8 cellular contexts compared by ENCODE assay signal in genomic region chr1:224114787-224115175, GRCh38. TPM values are rescaled to one million over a fixed set of nuclear protein-coding genes. Genes with fewer than 3 reads are reported as not detected.
DNase-seq lines count a peak whose midpoint lies in the region; ATAC-seq, FAIRE-seq and TF ChIP-seq lines count a peak whose summit lies in the region.

No MANE protein-coding gene starts in this region.

- dilution Hi-C loops in keratinocyte (cut with MboI; ENCODE audit: extremely low pct_ligation_motif_present, low sequenced_read_pairs) = no loop called here

- peak overlapping the region; percentile 89 for H3K9ac ChIP-seq in keratinocyte (ENCODE audit: control insufficient read depth, extremely low read depth, insufficient read depth, low read length)

- H3K4me2 ChIP-seq in keratinocyte (ENCODE audit: control insufficient read depth, extremely low read depth, insufficient read depth, low read depth, low read length) = peak overlapping the region; percentile 92

- no peak for TF ChIP-seq POLR2A in stomach (IDR thresholded peaks at IDR 0.05)

- H4K20me1 ChIP-seq in keratinocyte (ENCODE audit: control insufficient read depth, extremely low read depth, insufficient read depth, low read length) = no peaks in the 10 kb centered on the region

- no peaks in the 10 kb centered on the region for H3K9me1 ChIP-seq in keratinocyte (ENCODE audit: control insufficient read depth, extremely low read depth, insufficient read depth, low read length)

- WGBS in stomach, 5 donors = 1% methylated on average over 11 of the region's 11 CpGs

- H3K36me3 ChIP-seq in keratinocyte (ENCODE audit: control insufficient read depth in 2 of 2, extremely low read depth in 1 of 2, insufficient read depth in 2 of 2, low read length in 2 of 2) = no peaks in the 10 kb centered on the region
- H3K36me3 ChIP-seq in stomach = peaks cover 0 to 12% (median 3%) of the 10 kb centered on the region in 4 donors

- POLR2A ChIA-PET in AG04449 (lab: Yijun Ruan, JAX) = interaction anchor here (0.6 kb wide), 1 partner anchor 230 kb away, joined by 4 read pairs; no protein-coding TSS in a partner anchor

- H3K9me3 ChIP-seq in keratinocyte (ENCODE audit: control insufficient read depth, low read depth, low read length) = no peaks in the 10 kb centered on the region
- no peaks in the 10 kb centered on the region for H3K9me3 ChIP-seq in stomach

- TF ChIP-seq EP300 in stomach (IDR thresholded peaks at IDR 0.05) = no peak

- no peak for DNase-seq in AG04449 (ENCODE audit: low read depth, low spot score)
- DNase-seq in HFF-Myc (ENCODE audit: extremely low read depth, low read depth) = no peak
- peak; percentile 12 for DNase-seq in amniotic epithelial cell (ENCODE audit: low read depth)
- no peak for DNase-seq in keratinocyte (ENCODE audit: low read depth, low spot score)
- DNase-seq in stomach = no peak
- DNase-seq in Kasumi-1 (lab: John Stamatoyannopoulos, UW) = no peak
- no peak for DNase-seq in HTR-8/SVneo (ENCODE audit: insufficient read length, low spot score)

- FAIRE-seq in keratinocyte (lab: Jason Lieb, UNC) (no peak), HTR-8/SVneo (lab: Jason Lieb, UNC) (no peak)

- intact Hi-C loops in stomach (cut with DNase I; ENCODE audit: low total_unique reads) = loop anchor here (5.0 to 10.0 kb wide), 2 partner anchors 218 to 340 kb away; partner anchors contain the start of gene NVL

- ATAC-seq in HG02885 (IDR thresholded peaks at IDR 0.05; ENCODE audit: poor library complexity, unreplicated experiment) = no peak

- CTCF ChIA-PET in AG04449 (lab: Yijun Ruan, JAX) = interaction anchor here (0.6 to 5.4 kb wide), 9 partner anchors 9 to 343 kb away, joined by 3 to 84 read pairs (median 14); partner anchors contain the start of gene NVL

- H3K27me3 ChIP-seq in keratinocyte (ENCODE audit: control insufficient read depth, extremely low read depth, insufficient read depth, low read length) = no peaks in the 10 kb centered on the region
- H3K27me3 ChIP-seq in stomach = peaks cover 0 to 5% (median 0%) of the 10 kb centered on the region in 3 donors

- H3K79me2 ChIP-seq in keratinocyte (ENCODE audit: control insufficient read depth, insufficient read depth, low read length) = peaks cover 52% of the 10 kb centered on the region

- H3K27ac ChIP-seq in keratinocyte (ENCODE audit: control insufficient read depth, insufficient read depth, low read length) = peak overlapping the region; percentile 83
- peak overlapping the region; percentile 81 to 96 (median 91) for H3K27ac ChIP-seq in stomach

- TF ChIP-seq CTCF in AG04449 (IDR thresholded peaks at IDR 0.05; ENCODE audit: insufficient read depth, low read length, missing control alignments) (no peak), HFF-Myc (IDR thresholded peaks at IDR 0.05; ENCODE audit: low read depth, low read length, missing control alignments) (no peak), keratinocyte (optimal IDR thresholded peaks at IDR 0.05 in 1 of 3, IDR thresholded peaks at IDR 0.05 in 1 of 3, conservative IDR thresholded peaks at IDR 0.05 in 1 of 3; ENCODE audit: extremely low read depth in 1 of 3, insufficient read depth in 2 of 3, low read length in 3 of 3) (no peak), stomach (IDR thresholded peaks at IDR 0.05) (no peak)

- H3K4me1 ChIP-seq in keratinocyte (ENCODE audit: control insufficient read depth, extremely low read depth, insufficient read depth, low read length) (peaks cover 5% of the 10 kb centered on the region), stomach (peaks cover 15 to 42% (median 31%) of the 10 kb centered on the region in 4 donors)

- peak overlapping the region; percentile 87 for H2AFZ ChIP-seq in keratinocyte (ENCODE audit: control insufficient read depth, low read length)

- H3K4me3 ChIP-seq in AG04449 (ENCODE audit: low read depth, low read length) (peak overlapping the region; percentile 84), HFF-Myc (replicated peaks; ENCODE audit: low read depth, low read length) (peak overlapping the region; percentile 97), keratinocyte (ENCODE audit: control insufficient read depth in 2 of 3, extremely low read depth in 1 of 3, insufficient read depth in 2 of 3, low read depth in 1 of 3, low read length in 3 of 3) (peak overlapping the region; percentile 83 to 89 (median 87)), stomach (peak overlapping the region; percentile 68 to 96 (median 86))

RNA-seq across cellular contexts. Expression of gene FBXO28, which starts 0.9 kb away (rescaled TPM):
- polyA plus RNA-seq in keratinocyte = 23.2 to 36.5 TPM (median 26.6 TPM) in 3 replicates
- polyA plus RNA-seq in keratinocyte (2011; ENCODE audit: low read depth) = 20.6 TPM
- polyA plus RNA-seq in keratinocyte (2011; cell fraction: cytosol; rRNA removed) = 20.4 and 37.9 TPM in 2 replicates
- 22.9 and 31.7 TPM in 2 replicates for polyA plus RNA-seq in keratinocyte (2011; cell fraction: nucleus; rRNA removed)
- polyA plus RNA-seq in keratinocyte (2012; ENCODE audit: low replicate concordance) = 17.2 and 24.5 TPM in 2 replicates
- 7.1 to 43.4 TPM (median 29.7 TPM) in 3 replicates for polyA minus RNA-seq in keratinocyte
- 47.2 TPM for polyA minus RNA-seq in keratinocyte (2011; cell fraction: cytosol; rRNA and poly(A)+ RNA removed)
- 21.4 and 39.0 TPM in 2 replicates for polyA minus RNA-seq in keratinocyte (2011; cell fraction: nucleus; rRNA and poly(A)+ RNA removed)
- 10 to 100 TPM in 3 of 5 donors, 1 to 10 TPM in 2; 4.6 to 44.2 (median 13.5) TPM for total RNA-seq in stomach
- polyA plus RNA-seq in stomach = 1 to 10 TPM; 6.9 to 9.8 (median 7.6) TPM
